In genomic region chr7:72161534-72161933, GRCh38 we compare ENCODE assay signal across 1 cellular context.
TF ChIP-seq lines count a peak whose summit lies in the region.

No MANE protein-coding gene starts in this region.

TF ChIP-seq in HepG2, 621 proteins besides CTCF, POLR2A, EP300 and RAD21:
- TF ChIP-seq TBX2 (CRISPR knock-in tag; IDR thresholded peaks at IDR 0.05; ENCODE audit: borderline replicate concordance) (no peak), ZNF530 (CRISPR knock-in tag; IDR thresholded peaks at IDR 0.05; ENCODE audit: low read depth) (no peak), HHEX (CRISPR knock-in tag; IDR thresholded peaks at IDR 0.05) (no peak), CCDC6 (CRISPR knock-in tag; IDR thresholded peaks at IDR 0.05) (no peak), TP53 (CRISPR knock-in tag; conservative IDR thresholded peaks at IDR 0.05) (no peak), ZNF557 (CRISPR knock-in tag; IDR thresholded peaks at IDR 0.05) (no peak), ZNF441 (CRISPR knock-in tag; IDR thresholded peaks at IDR 0.05; ENCODE audit: borderline replicate concordance) (no peak), SKIL (CRISPR knock-in tag; IDR thresholded peaks at IDR 0.05; ENCODE audit: borderline replicate concordance) (no peak), ARHGAP35 (CRISPR knock-in tag; IDR thresholded peaks at IDR 0.05; ENCODE audit: borderline replicate concordance) (no peak), SIN3A (IDR thresholded peaks at IDR 0.05; ENCODE audit: borderline replicate concordance, low read depth, low read length) (no peak), MBD4 (IDR thresholded peaks at IDR 0.05; ENCODE audit: borderline replicate concordance, low read length) (no peak), CREM (IDR thresholded peaks at IDR 0.05) (no peak), CREM (CRISPR knock-in tag; IDR thresholded peaks at IDR 0.05) (no peak), FOXK1 (CRISPR knock-in tag; IDR thresholded peaks at IDR 0.05; ENCODE audit: borderline replicate concordance, low read depth) (no peak), ZNF280B (CRISPR knock-in tag; IDR thresholded peaks at IDR 0.05; ENCODE audit: borderline replicate concordance) (no peak), KDM1A (CRISPR knock-in tag; IDR thresholded peaks at IDR 0.05) (no peak), ATRX (CRISPR knock-in tag; IDR thresholded peaks at IDR 0.05; ENCODE audit: borderline replicate concordance) (no peak)
